ENCODE assay signal across 17 cellular contexts in genomic region chr11:79150320-79150719, GRCh38.
"Had no signal": no experiment of that assay in that cellular context is flagged by ENCODE, and none has a peak within 500 bp of the region (broad histone marks: within the 10 kb centered on the region; RNA-seq: fewer than 3 reads in every experiment).

No MANE protein-coding gene starts in this region.

- ATAC-seq: activated T-helper 17 cell treated with anti-CD3 and anti-CD28 coated beads, Interleukin-2, amount 50 U/mL, for 72 hours; effector memory CD8-positive, alpha-beta T cell; left cardiac atrium; sciatic nerve; stimulated activated naive CD8-positive, alpha-beta T cell treated with anti-CD3 and anti-CD28 coated beads, Interleukin-15, amount 100 ng/mL, for 72 hours had no signal

- H3K4me1 Mint-ChIP-seq: activated T-helper 17 cell treated with anti-CD3 and anti-CD28 coated beads, Interleukin-2, amount 50 U/mL, for 72 hours; naive B cell; stimulated activated naive CD8-positive, alpha-beta T cell treated with anti-CD3 and anti-CD28 coated beads, Interleukin-15, amount 100 ng/mL, for 72 hours had no signal

- H3K4me3 ChIP-seq: ascending aorta, lung, ovary, spleen had no signal

- H3K27ac Mint-ChIP-seq: activated naive CD4-positive, alpha-beta T cell treated with anti-CD3 and anti-CD28 coated beads for 36 hours; activated T-helper 17 cell treated with anti-CD3 and anti-CD28 coated beads, Interleukin-2, amount 50 U/mL, for 72 hours; effector memory CD8-positive, alpha-beta T cell; naive B cell; stimulated activated naive CD8-positive, alpha-beta T cell treated with anti-CD3 and anti-CD28 coated beads, Interleukin-15, amount 100 ng/mL, for 72 hours had no signal

- H3K9me3 Mint-ChIP-seq: activated naive CD4-positive, alpha-beta T cell treated with anti-CD3 and anti-CD28 coated beads for 36 hours; activated T-helper 17 cell treated with anti-CD3 and anti-CD28 coated beads, Interleukin-2, amount 50 U/mL, for 72 hours; stimulated activated naive CD8-positive, alpha-beta T cell treated with anti-CD3 and anti-CD28 coated beads, Interleukin-15, amount 100 ng/mL, for 72 hours had no signal

- H3K36me3 Mint-ChIP-seq: naive B cell had no signal

- H3K4me1 ChIP-seq: spleen had no signal

- H3K27ac ChIP-seq: ascending aorta, epithelial cell of prostate, ovary, spleen, WERI-Rb-1 had no signal

- H3K9me3 ChIP-seq: ascending aorta, ovary, spleen had no signal

- H3K4me3 Mint-ChIP-seq: activated naive CD4-positive, alpha-beta T cell treated with anti-CD3 and anti-CD28 coated beads for 36 hours; activated T-helper 17 cell treated with anti-CD3 and anti-CD28 coated beads, Interleukin-2, amount 50 U/mL, for 72 hours; effector memory CD8-positive, alpha-beta T cell; naive B cell; stimulated activated naive CD8-positive, alpha-beta T cell treated with anti-CD3 and anti-CD28 coated beads, Interleukin-15, amount 100 ng/mL, for 72 hours had no signal

- H3K36me3 ChIP-seq: ascending aorta, ovary, spleen, WERI-Rb-1 had no signal

- H3K27me3 ChIP-seq: ascending aorta, ovary had no signal

- DNase-seq: activated CD4-positive, alpha-beta T cell treated with anti-CD3 and anti-CD28 coated beads, Interleukin-2, amount 50 U/mL, for 48 hours; activated naive CD4-positive, alpha-beta T cell treated with anti-CD3 and anti-CD28 coated beads for 36 hours; dermis blood vessel endothelial cell; effector memory CD8-positive, alpha-beta T cell; head of caudate nucleus; left cardiac atrium; naive B cell; ovary; spleen; stimulated activated naive CD8-positive, alpha-beta T cell treated with anti-CD3 and anti-CD28 coated beads, Interleukin-15, amount 100 ng/mL, for 72 hours; T1000; WERI-Rb-1 had no signal
